16 cellular contexts compared by ENCODE assay signal in the genomic region with DNA sequence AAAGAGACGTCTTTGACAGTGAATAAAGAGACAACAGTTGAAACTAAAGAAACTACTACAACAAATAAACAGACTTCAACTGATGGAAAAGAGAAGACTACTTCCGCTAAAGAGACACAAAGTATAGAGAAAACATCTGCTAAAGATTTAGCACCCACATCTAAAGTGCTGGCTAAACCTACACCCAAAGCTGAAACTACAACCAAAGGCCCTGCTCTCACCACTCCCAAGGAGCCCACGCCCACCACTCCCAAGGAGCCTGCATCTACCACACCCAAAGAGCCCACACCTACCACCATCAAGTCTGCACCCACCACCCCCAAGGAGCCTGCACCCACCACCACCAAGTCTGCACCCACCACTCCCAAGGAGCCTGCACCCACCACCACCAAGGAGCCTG. TPM values are rescaled to one million over a fixed set of nuclear protein-coding genes. Genes with fewer than 3 reads are reported as not detected.
"Had no signal": no experiment of that assay in that cellular context is flagged by ENCODE, and none has a peak within 500 bp of the region (broad histone marks: within the 10 kb centered on the region; RNA-seq: fewer than 3 reads in every experiment).

No MANE protein-coding gene starts in this region.

- H3K27me3 Mint-ChIP-seq: stimulated activated naive CD8-positive, alpha-beta T cell treated with anti-CD3 and anti-CD28 coated beads, Interleukin-15, Interleukin-2, amounts not matched to agents 100 ng/mL and 50 ng/mL, for 24 hours had no signal

- H3K9me3 Mint-ChIP-seq: neural progenitor cell; stimulated activated naive CD8-positive, alpha-beta T cell treated with anti-CD3 and anti-CD28 coated beads, Interleukin-15, Interleukin-2, amounts not matched to agents 100 ng/mL and 50 ng/mL, for 24 hours; WTC11 had no signal

- H3K36me3 ChIP-seq: breast epithelium, neural progenitor cell, ovary, thoracic aorta had no signal

- H3K4me1 ChIP-seq: breast epithelium, neural progenitor cell, sigmoid colon had no signal

- H3K9me3 ChIP-seq: breast epithelium, esophagus muscularis mucosa, ovary, sigmoid colon, SK-N-SH, thoracic aorta had no signal

- H3K36me3 Mint-ChIP-seq: WTC11 had no signal

- H3K4me3 Mint-ChIP-seq: neural progenitor cell; stimulated activated naive CD8-positive, alpha-beta T cell treated with anti-CD3 and anti-CD28 coated beads, Interleukin-15, Interleukin-2, amounts not matched to agents 100 ng/mL and 50 ng/mL, for 24 hours; WTC11 had no signal

- H3K27ac ChIP-seq: breast epithelium, esophagus muscularis mucosa, neural progenitor cell, ovary, sigmoid colon, thoracic aorta had no signal

- H3K27ac Mint-ChIP-seq: neural progenitor cell; stimulated activated naive CD8-positive, alpha-beta T cell treated with anti-CD3 and anti-CD28 coated beads, Interleukin-15, Interleukin-2, amounts not matched to agents 100 ng/mL and 50 ng/mL, for 24 hours; WTC11 had no signal

- H3K4me3 ChIP-seq: breast epithelium, esophagus muscularis mucosa, neural progenitor cell, ovary, sigmoid colon, thoracic aorta had no signal

- DNase-seq: activated CD4-positive, alpha-beta T cell treated with anti-CD3 and anti-CD28 coated beads, Interleukin-2, amount 50 U/mL, for 48 hours; activated gamma-delta T cell treated with Interleukin-2 at 50 U/mL for 16 hours; aorta; ovary; sigmoid colon; SK-N-SH; stimulated activated CD4-positive, alpha-beta T cell treated with anti-CD3 and anti-CD28 coated beads, Interleukin-12 subunit alpha, Interleukin-12 subunit beta, amount 100 ng/mL, for 4 hours; stimulated activated CD4-positive, alpha-beta T cell treated with anti-CD3 and anti-CD28 coated beads, Interleukin-2, amount 100 ng/mL, for 48 hours had no signal

- ATAC-seq: WTC11 had no signal

- H3K4me1 Mint-ChIP-seq: neural progenitor cell, WTC11 had no signal

- H3K27me3 ChIP-seq: breast epithelium, esophagus muscularis mucosa, neural progenitor cell, ovary, sigmoid colon had no signal

RNA-seq across cellular contexts. Expression of a gene that starts 10.5 kb away (rescaled TPM):
- total RNA-seq: dermis microvascular lymphatic vessel endothelial cell, fibroblast of villous mesenchyme had no signal
